Comparison of ENCODE assay signal across 1 cellular context in genomic region chr5:10307206-10308148, GRCh38.
TF ChIP-seq lines count a peak whose summit lies in the region.

Gene CMBL (minus strand): TSS chr5:10307902. CDS start chr5:10290762, 17,140 bp downstream.

TF ChIP-seq in K562, 482 proteins besides CTCF, POLR2A, EP300 and RAD21 (continued from another document and continues in another):
- TF ChIP-seq CCNT2 (IDR thresholded peaks at IDR 0.05; ENCODE audit: borderline replicate concordance, extremely low read depth, insufficient read length, low read depth, low read length) (peak; percentile 76), EWSR1 (IDR thresholded peaks at IDR 0.05; ENCODE audit: borderline replicate concordance, low read depth, partially characterized antibody) (no peak), ZNF75A (CRISPR knock-in tag; IDR thresholded peaks at IDR 0.05) (no peak), FOXA3 (CRISPR knock-in tag; conservative IDR thresholded peaks at IDR 0.05 in 1 of 2, IDR thresholded peaks at IDR 0.05 in 1 of 2) (peak in 1 of 2 experiments; percentile 11; a peak in 1 of 4 replicates), ZBED1 (IDR thresholded peaks at IDR 0.05) (no peak), BHLHE40 (IDR thresholded peaks at IDR 0.05; ENCODE audit: low read length) (no peak; the same call in 1 of the 2 replicates), EP400 (IDR thresholded peaks at IDR 0.05) (peak; percentile 84; the same call in 1 of the 2 replicates), RBM22 (IDR thresholded peaks at IDR 0.05; ENCODE audit: low read depth, low read length, poor library complexity, severe bottlenecking) (no peak), SMARCB1 (IDR thresholded peaks at IDR 0.05; ENCODE audit: insufficient read length, low read depth) (no peak), ZBTB34 (CRISPR knock-in tag; IDR thresholded peaks at IDR 0.05) (no peak), ZNF217 (CRISPR knock-in tag; IDR thresholded peaks at IDR 0.05) (no peak), HNRNPH1 (optimal IDR thresholded peaks at IDR 0.05; ENCODE audit: low read depth, low read length) (no peak), NCOA2 (IDR thresholded peaks at IDR 0.05; ENCODE audit: partially characterized antibody in 2 of 2) (no peak), TRIM28 (IDR thresholded peaks at IDR 0.05) (peak; percentile 60; the same call in 1 of the 2 replicates), ZNF197 (CRISPR knock-in tag; IDR thresholded peaks at IDR 0.05; ENCODE audit: low read depth) (no peak), ETV1 (tag; conservative IDR thresholded peaks at IDR 0.05; ENCODE audit: low read depth) (peak; percentile 56; the same call in 1 of the 2 replicates), FOXA1 (IDR thresholded peaks at IDR 0.05; ENCODE audit: borderline replicate concordance) (no peak), ZFPM2 (CRISPR knock-in tag; IDR thresholded peaks at IDR 0.05) (no peak), ZNF274 (IDR thresholded peaks at IDR 0.05; ENCODE audit: borderline replicate concordance, low read depth, low read length) (no peak), ZNF717 (CRISPR knock-in tag; IDR thresholded peaks at IDR 0.05) (no peak), NR1H2 (CRISPR knock-in tag; IDR thresholded peaks at IDR 0.05) (no peak), SMARCC2 (IDR thresholded peaks at IDR 0.05; ENCODE audit: low read depth) (no peak), SIRT6 (IDR thresholded peaks at IDR 0.05; ENCODE audit: low read depth, low read length) (no peak), SRSF7 (optimal IDR thresholded peaks at IDR 0.05; ENCODE audit: low read depth, low read length) (no peak), POLR3G (IDR thresholded peaks at IDR 0.05; ENCODE audit: extremely low read depth, insufficient read length, insufficient replicate concordance) (no peak), CEBPZ (IDR thresholded peaks at IDR 0.05; ENCODE audit: borderline replicate concordance, low read depth, low read length) (no peak), THAP12 (CRISPR knock-in tag; IDR thresholded peaks at IDR 0.05) (peak; percentile 87), NBN (IDR thresholded peaks at IDR 0.05; ENCODE audit: low read depth) (0 out of 2 replicates have a peak, but pooled peaks have one; percentile 79), RUNX1 (IDR thresholded peaks at IDR 0.05; ENCODE audit: low read depth) (no peak; the same call in none of the 2 replicates), DLX4 (CRISPR knock-in tag; IDR thresholded peaks at IDR 0.05) (no peak), SAP30 (IDR thresholded peaks at IDR 0.05; ENCODE audit: borderline replicate concordance, insufficient read depth, low read depth, low read length, poor library complexity, severe bottlenecking) (peak; percentile 70), FOXJ2 (tag; IDR thresholded peaks at IDR 0.05) (no peak), ZNF79 (CRISPR knock-in tag; IDR thresholded peaks at IDR 0.05; ENCODE audit: low read depth) (no peak), TCF7L2 (IDR thresholded peaks at IDR 0.05; ENCODE audit: low read depth, low read length) (no peak), MAFK (IDR thresholded peaks at IDR 0.05; ENCODE audit: low read length) (no peak), SNRNP70 (optimal IDR thresholded peaks at IDR 0.05; ENCODE audit: low read depth, low read length) (no peak), MBD1 (CRISPR knock-in tag; IDR thresholded peaks at IDR 0.05) (no peak), CGGBP1 (CRISPR knock-in tag; IDR thresholded peaks at IDR 0.05) (no peak), POLR2H (tag; IDR thresholded peaks at IDR 0.05; ENCODE audit: low read depth) (no peak), MAFG (tag; conservative IDR thresholded peaks at IDR 0.05) (no peak), RFX5 (IDR thresholded peaks at IDR 0.05; ENCODE audit: low read depth, low read length) (no peak), TAF1 (IDR thresholded peaks at IDR 0.05; ENCODE audit: control insufficient read depth, extremely low read depth, insufficient read depth, low read length, severe bottlenecking) (peak; percentile 52), NRF1 (conservative IDR thresholded peaks at IDR 0.05 in 1 of 2, IDR thresholded peaks at IDR 0.05 in 1 of 2) (peak; percentile 87 to 89), ZNF232 (CRISPR knock-in tag; IDR thresholded peaks at IDR 0.05) (peak; percentile 60; the same call in 1 of the 2 replicates), ZNF311 (CRISPR knock-in tag; IDR thresholded peaks at IDR 0.05) (no peak), YY1 (IDR thresholded peaks at IDR 0.05; ENCODE audit: borderline replicate concordance in 1 of 3, control insufficient read depth in 1 of 3, extremely low read depth in 1 of 3, insufficient read depth in 3 of 3, insufficient read length in 1 of 3, insufficient replicate concordance in 2 of 3, low read depth in 1 of 3, low read length in 2 of 3) (no peak), ZBTB12 (CRISPR knock-in tag; IDR thresholded peaks at IDR 0.05) (no peak), PRMT5 (CRISPR knock-in tag; IDR thresholded peaks at IDR 0.05) (no peak), TAF7 (tag; IDR thresholded peaks at IDR 0.05) (peak; percentile 54; the same call in 1 of the 2 replicates), FOS (IDR thresholded peaks at IDR 0.05; ENCODE audit: extremely low read depth, insufficient read length) (no peak), HDAC3 (IDR thresholded peaks at IDR 0.05; ENCODE audit: borderline replicate concordance, partially characterized antibody) (no peak), UBTF (IDR thresholded peaks at IDR 0.05; ENCODE audit: borderline replicate concordance in 1 of 2, low read depth in 2 of 2, low read length in 2 of 2) (peak; percentile 97 to 98), ZNF511 (CRISPR knock-in tag; IDR thresholded peaks at IDR 0.05) (peak; percentile 79; the same call in 1 of the 2 replicates), ZNF655 (CRISPR knock-in tag; IDR thresholded peaks at IDR 0.05) (no peak)
